In genomic region chr7:5312276-5313070, GRCh38 we compare ENCODE assay signal across 1 cellular context. TPM values are rescaled to one million over a fixed set of nuclear protein-coding genes. Genes with fewer than 3 reads are reported as not detected.
"Had no signal": no experiment of that assay in that cellular context is flagged by ENCODE, and none has a peak within 500 bp of the region (broad histone marks: within the 10 kb centered on the region; RNA-seq: fewer than 3 reads in every experiment).

No MANE protein-coding gene starts in this region.

RNA-seq across cellular contexts. Expression of gene SLC29A4, which starts 29.7 kb away (rescaled TPM):
- polyA plus RNA-seq: IgD-negative memory B cell had no signal
